Comparison of ENCODE assay signal across 19 cellular contexts in genomic region chr2:25202290-25202689, GRCh38. TPM values are rescaled to one million over a fixed set of nuclear protein-coding genes. Genes with fewer than 3 reads are reported as not detected.
"Had no signal": no experiment of that assay in that cellular context is flagged by ENCODE, and none has a peak within 500 bp of the region (broad histone marks: within the 10 kb centered on the region; RNA-seq: fewer than 3 reads in every experiment).

No MANE protein-coding gene starts in this region.

- H3K4me1 ChIP-seq: gastroesophageal sphincter, right atrium auricular region, upper lobe of right lung had no signal

- H3K9me3 ChIP-seq: body of pancreas, esophagus muscularis mucosa, gastroesophageal sphincter, heart right ventricle, left lung, prostate gland, right atrium auricular region, testis, upper lobe of right lung had no signal

- H3K27ac ChIP-seq: body of pancreas, esophagus muscularis mucosa, gastroesophageal sphincter, heart right ventricle, left lung, prostate gland, right atrium auricular region, testis, upper lobe of right lung had no signal

- H3K27me3 ChIP-seq: body of pancreas, right atrium auricular region, testis, upper lobe of right lung had no signal

- H3K36me3 ChIP-seq: esophagus muscularis mucosa, gastroesophageal sphincter, heart right ventricle, left lung, prostate gland, right atrium auricular region, upper lobe of right lung had no signal

- DNase-seq: activated CD4-positive, alpha-beta memory T cell treated with anti-CD3 and anti-CD28 coated beads for 36 hours; activated naive CD4-positive, alpha-beta T cell treated with Interleukin-2 at 50 U/mL for 16 hours; activated naive CD8-positive, alpha-beta T cell treated with anti-CD3 and anti-CD28 coated beads, Interleukin-2, amount 10 ng/mL, durations not matched to agents 7 days and 5 days; activated T-cell treated with anti-CD3 and anti-CD28 coated beads, Interleukin-2, amount 50 U/mL, for 1 hour; body of pancreas; dermis blood vessel endothelial cell; effector memory CD4-positive, alpha-beta T cell; heart right ventricle; left lung; mammary epithelial cell; midbrain; nephron progenitor cell; testis; upper lobe of right lung had no signal

- FAIRE-seq: endothelial cell of umbilical vein had no signal

- H3K4me3 ChIP-seq: body of pancreas, esophagus muscularis mucosa, gastroesophageal sphincter, heart right ventricle, left lung, prostate gland, right atrium auricular region, testis, upper lobe of right lung had no signal

RNA-seq across cellular contexts. Expression of gene POMC, which starts 33.9 kb away (rescaled TPM):
- polyA plus RNA-seq: mammary epithelial cell had no signal
